In genomic region chr3:149128856-149129255, GRCh38 we compare ENCODE assay signal across 8 cellular contexts. TPM values are rescaled to one million over a fixed set of nuclear protein-coding genes. Genes with fewer than 3 reads are reported as not detected.
DNase-seq lines count a peak whose midpoint lies in the region; ATAC-seq and TF ChIP-seq lines count a peak whose summit lies in the region.

No MANE protein-coding gene starts in this region.

- intact Hi-C loops in A673 (cut with micrococcal nuclease; ENCODE audit: unreplicated experiment) = no loop called here
- intact Hi-C loops in ascending aorta (cut with DNase I) = loop anchor here (1.0 to 10.0 kb wide), 4 partner anchors 43 to 343 kb away; partner anchors contain the start of genes HLTF, TM4SF1 and TM4SF4
- intact Hi-C loops in aorta (cut with DNase I) = loop anchor here in 1 of 2 donors (10.0 kb wide), 1 partner anchor 346 kb away; the partner anchor contains the start of gene TM4SF4

- no peak overlapping the region for H2BK12ac ChIP-seq in H9 (ENCODE audit: insufficient read length, low read depth, low read length)

- CTCF ChIA-PET in A673 (lab: Charles Lee) = interaction anchor here (1.2 kb wide), 1 partner anchor 9 kb away, joined by 4 read pairs; no protein-coding TSS in a partner anchor

- H3K4ac ChIP-seq in H9 (ENCODE audit: low read depth, low read length) = no peak overlapping the region

- H3K4me2 ChIP-seq in H9 (ENCODE audit: insufficient read depth, insufficient read length, low read length) = peak overlapping the region; percentile 50

- H3K27me3 ChIP-seq in A673 (replicated peaks; ENCODE audit: insufficient read depth, low read depth, low read length, poor library complexity) = no peaks in the 10 kb centered on the region
- no peaks in the 10 kb centered on the region for H3K27me3 ChIP-seq in H9 (ENCODE audit: insufficient read depth, low read length)
- no peaks in the 10 kb centered on the region for H3K27me3 ChIP-seq in ascending aorta
- no peaks in the 10 kb centered on the region for H3K27me3 ChIP-seq in aorta (ENCODE audit: control insufficient read depth in 1 of 2, insufficient read depth in 2 of 2, low read length in 1 of 2)

- no peak overlapping the region for H2BK20ac ChIP-seq in H9 (ENCODE audit: low read depth, low read length, poor library complexity, severe bottlenecking)

- no peak overlapping the region for H2BK5ac ChIP-seq in H9 (ENCODE audit: insufficient read length, low read length)

- peaks cover 2% of the 10 kb centered on the region; the same call in 1 of the 2 replicates for H3K79me2 ChIP-seq in H9 (ENCODE audit: insufficient read depth, low read length)

- no peak overlapping the region for H3K14ac ChIP-seq in H9 (ENCODE audit: insufficient read depth, low read length)

- H3K9me3 Mint-ChIP-seq in H9 = peaks cover 0 to 6% of the 10 kb centered on the region in 2 experiments; a peak in 3 of 5 replicates

- H3K18ac ChIP-seq in H9 (ENCODE audit: insufficient read length, low read depth, low read length) = no peak overlapping the region

- H3K9me3 ChIP-seq in A673 (ENCODE audit: low read depth, low read length, poor library complexity, severe bottlenecking) (no peaks in the 10 kb centered on the region), H9 (ENCODE audit: control insufficient read depth, low read depth, low read length) (no peaks in the 10 kb centered on the region), ascending aorta (no peaks in the 10 kb centered on the region), aorta (ENCODE audit: control insufficient read depth, low read length) (no peaks in the 10 kb centered on the region)

- H3K23me2 ChIP-seq in H9 (ENCODE audit: insufficient read length, low read depth, low read length, poor library complexity, severe bottlenecking) = no peaks in the 10 kb centered on the region

- WGBS in H9 (ENCODE audit: extremely low coverage, insufficient read length, low lambda C conversion rate) = no CpG with 5 or more reads among the region's 5 CpGs
- 1 to 2% methylated on average over 5 of the region's 5 CpGs for WGBS in aorta, 2 donors

- H3K79me1 ChIP-seq in H9 (ENCODE audit: insufficient read depth, low read depth, low read length, poor library complexity, severe bottlenecking) = peaks cover 4% of the 10 kb centered on the region

- H4K20me1 ChIP-seq in H9 (ENCODE audit: control insufficient read depth, insufficient read depth, insufficient read length) = no peaks in the 10 kb centered on the region

- no peak overlapping the region for H3K23ac ChIP-seq in H9 (ENCODE audit: insufficient read length, low read depth, low read length)

- no peak for ATAC-seq in aorta (ENCODE audit: low FRiP score)

- POLR2A ChIA-PET in A673 (lab: Charles Lee; ENCODE audit: low non-redundant PET) = no interaction called here

- H4K5ac ChIP-seq in H9 (ENCODE audit: insufficient read length, low read depth, low read length) = no peak overlapping the region

- H3K4me3 Mint-ChIP-seq in H9 = peak overlapping the region; percentile 88

- no peak overlapping the region for H3T11ph ChIP-seq in H9 (ENCODE audit: low read length)

- no peak overlapping the region for H4K91ac ChIP-seq in H9 (ENCODE audit: insufficient read length, low read depth, low read length)

- H2AFZ ChIP-seq in H9 (ENCODE audit: low read length) = no peak overlapping the region

- H3K4me1 ChIP-seq in A673 (ENCODE audit: insufficient read depth, low read length, poor library complexity, severe bottlenecking) (no peaks in the 10 kb centered on the region), H9 (ENCODE audit: insufficient read depth, low read length) (peaks cover 3% of the 10 kb centered on the region; the same call in 1 of the 2 replicates), ascending aorta (peaks cover 0 to 12% of the 10 kb centered on the region in 2 donors), aorta (ENCODE audit: control insufficient read depth in 1 of 2, insufficient read depth in 2 of 2, low read length in 2 of 2) (peaks cover 0 to 5% of the 10 kb centered on the region in 2 donors)

- H2BK120ac ChIP-seq in H9 (ENCODE audit: low read depth, low read length, poor library complexity, severe bottlenecking) = no peak overlapping the region

- H3K27ac Mint-ChIP-seq in H9 = no peak overlapping the region

- no peak overlapping the region for H4K8ac ChIP-seq in H9 (replicated peaks; ENCODE audit: insufficient read length, low read depth, low read length)

- peak overlapping the region; percentile 85 for H3K4me3 ChIP-seq in A673 (ENCODE audit: low read depth, low read length, poor library complexity, severe bottlenecking)
- peak overlapping the region; percentile 73 to 94 for H3K4me3 ChIP-seq in ascending aorta
- peak overlapping the region; percentile 65 to 86 for H3K4me3 ChIP-seq in aorta (ENCODE audit: low read length in 2 of 2)

- H3K36me3 ChIP-seq in A673 (ENCODE audit: insufficient read depth, low read length, poor library complexity, severe bottlenecking) (no peaks in the 10 kb centered on the region), ascending aorta (no peaks in the 10 kb centered on the region), aorta (ENCODE audit: control insufficient read depth in 1 of 2, insufficient read depth in 2 of 2, low read length in 1 of 2) (no peaks in the 10 kb centered on the region)

- DNase-seq in A673 (ENCODE audit: low spot score) (no peak), H9 (no peak), ascending aorta (ENCODE audit: low spot score in 2 of 2) (no peak), lung microvascular endothelial cell (ENCODE audit: low read depth in 2 of 2) (peak; percentile 6 to 14), aorta (no peak), HCEC 1CT (no peak), NCI-H2081 treated with DMSO at 0.1 percent for 48 hours (lab: John Stamatoyannopoulos, UW) (no peak), SW 1271 (lab: John Stamatoyannopoulos, UW) (no peak)

- H3K27ac ChIP-seq in A673 (ENCODE audit: low read depth, low read length, poor library complexity, severe bottlenecking) (no peak overlapping the region), H9 (ENCODE audit: insufficient read length, low read depth, low read length) (no peak overlapping the region), ascending aorta (peak overlapping the region; percentile 87 to 89), aorta (ENCODE audit: low read depth in 1 of 2, low read length in 2 of 2) (peak overlapping the region in 1 of 2 donors; percentile 41)

- TF ChIP-seq CTCF in A673 (conservative IDR thresholded peaks at IDR 0.05; ENCODE audit: low read depth, low read length) (no peak), H9 (conservative IDR thresholded peaks at IDR 0.05) (no peak), ascending aorta (IDR thresholded peaks at IDR 0.05) (no peak)

- no peak overlapping the region for H2BK15ac ChIP-seq in H9 (ENCODE audit: low read depth, low read length)

- H3K36me3 Mint-ChIP-seq in H9 (ENCODE audit: insufficient read depth in 1 of 3, low read depth in 3 of 3) = peaks cover 1 to 32% (median 7%) of the 10 kb centered on the region in 3 experiments; a peak in 5 of 7 replicates

- BruUV-seq in A673 (replicated peaks; lab: Mats Ljungman, UMichigan) = no TSS peak

- no peak overlapping the region for H3K56ac ChIP-seq in H9 (ENCODE audit: insufficient read length, low read depth, low read length)

- H3K4me1 Mint-ChIP-seq in H9 = peaks cover 36% of the 10 kb centered on the region in 2 experiments

- H3K9ac ChIP-seq in H9 (ENCODE audit: extremely low read depth, insufficient read length, low read length) = peak overlapping the region; percentile 66

- no peak overlapping the region for H2AK5ac ChIP-seq in H9 (ENCODE audit: insufficient read length, low read length)

- H3K27me3 Mint-ChIP-seq in H9 (ENCODE audit: low read depth) = peaks cover 6% of the 10 kb centered on the region; the same call in 1 of the 2 replicates

RNA-seq across cellular contexts. Expression of gene HPS3, which starts 0.6 kb away (rescaled TPM):
- total RNA-seq in A673 (2021) (12.6 and 15.1 TPM in 2 replicates), H9 (2021) (45.6 and 46.5 TPM in 2 replicates), ascending aorta (18.9 TPM), lung microvascular endothelial cell (10.9 and 11.1 TPM in 2 replicates), aorta (10 to 100 TPM; 17.0 to 32.2 TPM)
- polyA plus RNA-seq in aorta = 10 to 100 TPM; 12.3 to 14.3 TPM

RNA-seq across cellular contexts. Expression of gene HLTF, which starts 42.5 kb away (rescaled TPM):
- total RNA-seq in A673 (2021) = 37.6 and 40.1 TPM in 2 replicates
- total RNA-seq in H9 (2021) = 41.5 and 44.1 TPM in 2 replicates
- 136 TPM for total RNA-seq in ascending aorta
- total RNA-seq in lung microvascular endothelial cell = 12.6 and 16.5 TPM in 2 replicates
- 10 to 100 TPM; 24.6 to 30.1 TPM for total RNA-seq in aorta
- polyA plus RNA-seq in aorta = 10 to 100 TPM in 1 of 2 donors, 1 to 10 TPM in 1; 4.4 to 15.2 TPM

Comparison
In these comparisons a context has a peak if more than half of its experiments do, and no peak if none do; other contexts are left out.
1. DNase-seq: peak in lung microvascular endothelial cell (2 of 2); none in A673 (single experiment), H9 (single experiment), ascending aorta (0 of 2), aorta (0 of 2), HCEC 1CT (single experiment), NCI-H2081 treated with DMSO at 0.1 percent for 48 hours (single experiment) and SW 1271 (0 of 2).
2. H3K27ac ChIP-seq: peak in ascending aorta (2 of 2); none in A673 (single experiment) and H9 (single experiment).
3. Peak in every context shown above with its lines, with median percentiles within 50 percentile points of each other: H3K4me3 ChIP-seq.